Comparison of ENCODE assay signal across 2 cellular contexts in the genomic region with DNA sequence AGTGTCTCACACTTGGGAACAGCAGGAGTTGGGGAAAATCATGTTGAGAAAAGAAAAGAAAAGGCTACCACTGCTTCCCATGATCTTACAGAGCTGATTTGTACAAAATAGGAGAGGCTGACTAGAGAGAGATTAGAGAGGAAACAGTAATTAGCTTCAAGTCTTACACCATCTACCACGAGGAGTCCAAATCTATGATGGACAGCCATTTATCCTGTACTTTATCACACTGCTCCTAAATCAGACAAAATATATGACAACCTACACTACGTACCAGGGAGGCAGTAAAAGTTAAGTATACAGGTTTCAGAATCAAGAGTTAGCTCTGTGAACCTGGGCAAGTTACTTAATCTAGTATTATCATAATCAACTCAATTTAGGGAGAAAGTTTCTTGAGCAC.
TF ChIP-seq lines count a peak whose summit lies in the region.

No MANE protein-coding gene starts in this region.

TF ChIP-seq in GM12891, 5 proteins besides CTCF, POLR2A, EP300 and RAD21:
- no peak for TF ChIP-seq TAF1 (IDR thresholded peaks at IDR 0.05; ENCODE audit: low read depth, low read length)
- TF ChIP-seq POLR2AphosphoS5 (IDR thresholded peaks at IDR 0.05; ENCODE audit: low read depth, low read length), result no peak
- no peak for TF ChIP-seq SPI1 (IDR thresholded peaks at IDR 0.05; ENCODE audit: low read depth, low read length)
- no peak for TF ChIP-seq POU2F2 (IDR thresholded peaks at IDR 0.05; ENCODE audit: low read depth, low read length)
- no peak for TF ChIP-seq PAX5 (IDR thresholded peaks at IDR 0.05; ENCODE audit: insufficient read depth, low read length, severe bottlenecking)

TF ChIP-seq in K562, 482 proteins besides CTCF, POLR2A, EP300 and RAD21 (continues in another document):
- TF ChIP-seq U2AF1 (optimal IDR thresholded peaks at IDR 0.05; ENCODE audit: low read depth, low read length) (no peak), COPS2 (conservative IDR thresholded peaks at IDR 0.05) (no peak), ZNF778 (CRISPR knock-in tag; IDR thresholded peaks at IDR 0.05) (no peak), ZNF12 (CRISPR knock-in tag; IDR thresholded peaks at IDR 0.05) (no peak), TCF3 (CRISPR knock-in tag; IDR thresholded peaks at IDR 0.05) (peak; percentile 18; the same call in 1 of the 2 replicates), ZFP36 (IDR thresholded peaks at IDR 0.05; ENCODE audit: low read depth, low read length, partially characterized antibody) (no peak), RAD51 (IDR thresholded peaks at IDR 0.05; ENCODE audit: borderline replicate concordance, low read depth) (no peak), ZNF695 (CRISPR knock-in tag; IDR thresholded peaks at IDR 0.05) (no peak), SRF (CRISPR knock-in tag; IDR thresholded peaks at IDR 0.05) (peak in 1 of 2 experiments; percentile 64; a peak in 1 of 4 replicates), ZNF436 (CRISPR knock-in tag; IDR thresholded peaks at IDR 0.05) (no peak), TOE1 (IDR thresholded peaks at IDR 0.05; ENCODE audit: borderline replicate concordance) (no peak), TOE1 (CRISPR knock-in tag; IDR thresholded peaks at IDR 0.05; ENCODE audit: borderline replicate concordance, low read depth) (no peak), CBFA2T3 (IDR thresholded peaks at IDR 0.05) (0 out of 2 replicates have a peak, but pooled peaks have one; percentile 6), GABPA (tag; conservative IDR thresholded peaks at IDR 0.05; ENCODE audit: low read depth) (peak; percentile 31; the same call in 1 of the 2 replicates), ARID1B (IDR thresholded peaks at IDR 0.05) (peak; percentile 22; the same call in 1 of the 2 replicates), RBM14 (IDR thresholded peaks at IDR 0.05; ENCODE audit: borderline replicate concordance, insufficient read depth, low read depth, low read length) (no peak), CBX8 (IDR thresholded peaks at IDR 0.05; ENCODE audit: borderline replicate concordance, extremely low read depth, low read depth, low read length, poor library complexity, severe bottlenecking) (no peak), EP400 (IDR thresholded peaks at IDR 0.05) (peak; percentile 59), CHD1 (IDR thresholded peaks at IDR 0.05; ENCODE audit: low read length) (no peak), MEIS2 (IDR thresholded peaks at IDR 0.05; ENCODE audit: partially characterized antibody) (peak; percentile 76), DPF2 (IDR thresholded peaks at IDR 0.05) (peak; percentile 25; the same call in 1 of the 2 replicates), CC2D1A (IDR thresholded peaks at IDR 0.05) (no peak), MYC (IDR thresholded peaks at IDR 0.05; ENCODE audit: low read depth, low read length) (peak; percentile 80), MYC (CRISPR knock-in tag; IDR thresholded peaks at IDR 0.05; ENCODE audit: borderline replicate concordance, low read depth) (no peak), L3MBTL2 (IDR thresholded peaks at IDR 0.05) (peak; percentile 25; the same call in 1 of the 2 replicates), KDM5B (IDR thresholded peaks at IDR 0.05; ENCODE audit: insufficient replicate concordance, low read depth, low read length) (no peak), RBM39 (optimal IDR thresholded peaks at IDR 0.05; ENCODE audit: low read depth, low read length) (no peak)
- TF ChIP-seq, protein P1, sequence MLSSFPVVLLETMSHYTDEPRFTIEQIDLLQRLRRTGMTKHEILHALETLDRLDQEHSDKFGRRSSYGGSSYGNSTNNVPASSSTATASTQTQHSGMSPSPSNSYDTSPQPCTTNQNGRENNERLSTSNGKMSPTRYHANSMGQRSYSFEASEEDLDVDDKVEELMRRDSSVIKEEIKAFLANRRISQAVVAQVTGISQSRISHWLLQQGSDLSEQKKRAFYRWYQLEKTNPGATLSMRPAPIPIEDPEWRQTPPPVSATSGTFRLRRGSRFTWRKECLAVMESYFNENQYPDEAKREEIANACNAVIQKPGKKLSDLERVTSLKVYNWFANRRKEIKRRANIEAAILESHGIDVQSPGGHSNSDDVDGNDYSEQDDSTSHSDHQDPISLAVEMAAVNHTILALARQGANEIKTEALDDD (IDR thresholded peaks at IDR 0.05), result peak; percentile 81
- TF ChIP-seq, protein P2, sequence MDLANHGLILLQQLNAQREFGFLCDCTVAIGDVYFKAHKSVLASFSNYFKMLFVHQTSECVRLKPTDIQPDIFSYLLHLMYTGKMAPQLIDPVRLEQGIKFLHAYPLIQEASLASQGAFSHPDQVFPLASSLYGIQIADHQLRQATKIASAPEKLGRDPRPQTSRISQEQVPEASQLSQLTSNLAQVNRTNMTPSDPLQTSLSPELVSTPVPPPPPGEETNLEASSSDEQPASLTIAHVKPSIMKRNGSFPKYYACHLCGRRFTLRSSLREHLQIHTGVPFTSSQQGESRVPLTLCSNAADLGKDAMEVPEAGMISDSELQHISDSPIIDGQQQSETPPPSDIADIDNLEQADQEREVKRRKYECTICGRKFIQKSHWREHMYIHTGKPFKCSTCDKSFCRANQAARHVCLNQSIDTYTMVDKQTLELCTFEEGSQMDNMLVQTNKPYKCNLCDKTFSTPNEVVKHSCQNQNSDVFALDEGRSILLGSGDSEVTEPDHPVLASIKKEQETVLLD (IDR thresholded peaks at IDR 0.05), result no peak
- TF ChIP-seq, protein P3, sequence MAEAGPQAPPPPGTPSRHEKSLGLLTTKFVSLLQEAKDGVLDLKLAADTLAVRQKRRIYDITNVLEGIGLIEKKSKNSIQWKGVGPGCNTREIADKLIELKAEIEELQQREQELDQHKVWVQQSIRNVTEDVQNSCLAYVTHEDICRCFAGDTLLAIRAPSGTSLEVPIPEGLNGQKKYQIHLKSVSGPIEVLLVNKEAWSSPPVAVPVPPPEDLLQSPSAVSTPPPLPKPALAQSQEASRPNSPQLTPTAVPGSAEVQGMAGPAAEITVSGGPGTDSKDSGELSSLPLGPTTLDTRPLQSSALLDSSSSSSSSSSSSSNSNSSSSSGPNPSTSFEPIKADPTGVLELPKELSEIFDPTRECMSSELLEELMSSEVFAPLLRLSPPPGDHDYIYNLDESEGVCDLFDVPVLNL (CRISPR knock-in tag; IDR thresholded peaks at IDR 0.05; ENCODE audit: low read depth), result no peak
- TF ChIP-seq, protein P4, sequence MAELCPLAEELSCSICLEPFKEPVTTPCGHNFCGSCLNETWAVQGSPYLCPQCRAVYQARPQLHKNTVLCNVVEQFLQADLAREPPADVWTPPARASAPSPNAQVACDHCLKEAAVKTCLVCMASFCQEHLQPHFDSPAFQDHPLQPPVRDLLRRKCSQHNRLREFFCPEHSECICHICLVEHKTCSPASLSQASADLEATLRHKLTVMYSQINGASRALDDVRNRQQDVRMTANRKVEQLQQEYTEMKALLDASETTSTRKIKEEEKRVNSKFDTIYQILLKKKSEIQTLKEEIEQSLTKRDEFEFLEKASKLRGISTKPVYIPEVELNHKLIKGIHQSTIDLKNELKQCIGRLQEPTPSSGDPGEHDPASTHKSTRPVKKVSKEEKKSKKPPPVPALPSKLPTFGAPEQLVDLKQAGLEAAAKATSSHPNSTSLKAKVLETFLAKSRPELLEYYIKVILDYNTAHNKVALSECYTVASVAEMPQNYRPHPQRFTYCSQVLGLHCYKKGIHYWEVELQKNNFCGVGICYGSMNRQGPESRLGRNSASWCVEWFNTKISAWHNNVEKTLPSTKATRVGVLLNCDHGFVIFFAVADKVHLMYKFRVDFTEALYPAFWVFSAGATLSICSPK (IDR thresholded peaks at IDR 0.05; ENCODE audit: borderline replicate concordance), result no peak
- TF ChIP-seq, protein P5, sequence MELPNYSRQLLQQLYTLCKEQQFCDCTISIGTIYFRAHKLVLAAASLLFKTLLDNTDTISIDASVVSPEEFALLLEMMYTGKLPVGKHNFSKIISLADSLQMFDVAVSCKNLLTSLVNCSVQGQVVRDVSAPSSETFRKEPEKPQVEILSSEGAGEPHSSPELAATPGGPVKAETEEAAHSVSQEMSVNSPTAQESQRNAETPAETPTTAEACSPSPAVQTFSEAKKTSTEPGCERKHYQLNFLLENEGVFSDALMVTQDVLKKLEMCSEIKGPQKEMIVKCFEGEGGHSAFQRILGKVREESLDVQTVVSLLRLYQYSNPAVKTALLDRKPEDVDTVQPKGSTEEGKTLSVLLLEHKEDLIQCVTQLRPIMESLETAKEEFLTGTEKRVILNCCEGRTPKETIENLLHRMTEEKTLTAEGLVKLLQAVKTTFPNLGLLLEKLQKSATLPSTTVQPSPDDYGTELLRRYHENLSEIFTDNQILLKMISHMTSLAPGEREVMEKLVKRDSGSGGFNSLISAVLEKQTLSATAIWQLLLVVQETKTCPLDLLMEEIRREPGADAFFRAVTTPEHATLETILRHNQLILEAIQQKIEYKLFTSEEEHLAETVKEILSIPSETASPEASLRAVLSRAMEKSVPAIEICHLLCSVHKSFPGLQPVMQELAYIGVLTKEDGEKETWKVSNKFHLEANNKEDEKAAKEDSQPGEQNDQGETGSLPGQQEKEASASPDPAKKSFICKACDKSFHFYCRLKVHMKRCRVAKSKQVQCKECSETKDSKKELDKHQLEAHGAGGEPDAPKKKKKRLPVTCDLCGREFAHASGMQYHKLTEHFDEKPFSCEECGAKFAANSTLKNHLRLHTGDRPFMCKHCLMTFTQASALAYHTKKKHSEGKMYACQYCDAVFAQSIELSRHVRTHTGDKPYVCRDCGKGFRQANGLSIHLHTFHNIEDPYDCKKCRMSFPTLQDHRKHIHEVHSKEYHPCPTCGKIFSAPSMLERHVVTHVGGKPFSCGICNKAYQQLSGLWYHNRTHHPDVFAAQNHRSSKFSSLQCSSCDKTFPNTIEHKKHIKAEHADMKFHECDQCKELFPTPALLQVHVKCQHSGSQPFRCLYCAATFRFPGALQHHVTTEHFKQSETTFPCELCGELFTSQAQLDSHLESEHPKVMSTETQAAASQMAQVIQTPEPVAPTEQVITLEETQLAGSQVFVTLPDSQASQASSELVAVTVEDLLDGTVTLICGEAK (IDR thresholded peaks at IDR 0.05), result no peak
- TF ChIP-seq, protein P5 (CRISPR knock-in tag; IDR thresholded peaks at IDR 0.05), result no peak
- TF ChIP-seq, protein P6, sequence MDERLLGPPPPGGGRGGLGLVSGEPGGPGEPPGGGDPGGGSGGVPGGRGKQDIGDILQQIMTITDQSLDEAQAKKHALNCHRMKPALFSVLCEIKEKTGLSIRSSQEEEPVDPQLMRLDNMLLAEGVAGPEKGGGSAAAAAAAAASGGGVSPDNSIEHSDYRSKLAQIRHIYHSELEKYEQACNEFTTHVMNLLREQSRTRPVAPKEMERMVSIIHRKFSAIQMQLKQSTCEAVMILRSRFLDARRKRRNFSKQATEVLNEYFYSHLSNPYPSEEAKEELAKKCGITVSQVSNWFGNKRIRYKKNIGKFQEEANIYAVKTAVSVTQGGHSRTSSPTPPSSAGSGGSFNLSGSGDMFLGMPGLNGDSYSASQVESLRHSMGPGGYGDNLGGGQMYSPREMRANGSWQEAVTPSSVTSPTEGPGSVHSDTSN (CRISPR knock-in tag; IDR thresholded peaks at IDR 0.05; ENCODE audit: low read depth), result no peak
- TF ChIP-seq, protein P6 (tag; conservative IDR thresholded peaks at IDR 0.05; ENCODE audit: low read depth), result peak; percentile 82
- TF ChIP-seq, protein P7, sequence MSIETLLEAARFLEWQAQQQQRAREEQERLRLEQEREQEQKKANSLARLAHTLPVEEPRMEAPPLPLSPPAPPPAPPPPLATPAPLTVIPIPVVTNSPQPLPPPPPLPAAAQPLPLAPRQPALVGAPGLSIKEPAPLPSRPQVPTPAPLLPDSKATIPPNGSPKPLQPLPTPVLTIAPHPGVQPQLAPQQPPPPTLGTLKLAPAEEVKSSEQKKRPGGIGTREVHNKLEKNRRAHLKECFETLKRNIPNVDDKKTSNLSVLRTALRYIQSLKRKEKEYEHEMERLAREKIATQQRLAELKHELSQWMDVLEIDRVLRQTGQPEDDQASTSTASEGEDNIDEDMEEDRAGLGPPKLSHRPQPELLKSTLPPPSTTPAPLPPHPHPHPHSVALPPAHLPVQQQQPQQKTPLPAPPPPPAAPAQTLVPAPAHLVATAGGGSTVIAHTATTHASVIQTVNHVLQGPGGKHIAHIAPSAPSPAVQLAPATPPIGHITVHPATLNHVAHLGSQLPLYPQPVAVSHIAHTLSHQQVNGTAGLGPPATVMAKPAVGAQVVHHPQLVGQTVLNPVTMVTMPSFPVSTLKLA (conservative IDR thresholded peaks at IDR 0.05), result 0 out of 4 replicates have a peak, but pooled peaks of 1 of the 2 experiments have one; percentile 7
- TF ChIP-seq, protein P8, sequence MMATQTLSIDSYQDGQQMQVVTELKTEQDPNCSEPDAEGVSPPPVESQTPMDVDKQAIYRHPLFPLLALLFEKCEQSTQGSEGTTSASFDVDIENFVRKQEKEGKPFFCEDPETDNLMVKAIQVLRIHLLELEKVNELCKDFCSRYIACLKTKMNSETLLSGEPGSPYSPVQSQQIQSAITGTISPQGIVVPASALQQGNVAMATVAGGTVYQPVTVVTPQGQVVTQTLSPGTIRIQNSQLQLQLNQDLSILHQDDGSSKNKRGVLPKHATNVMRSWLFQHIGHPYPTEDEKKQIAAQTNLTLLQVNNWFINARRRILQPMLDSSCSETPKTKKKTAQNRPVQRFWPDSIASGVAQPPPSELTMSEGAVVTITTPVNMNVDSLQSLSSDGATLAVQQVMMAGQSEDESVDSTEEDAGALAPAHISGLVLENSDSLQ (IDR thresholded peaks at IDR 0.05), result peak; percentile 91
